ENCODE assay signal across 26 cellular contexts in genomic region chr2:168499500-168499899, GRCh38.
"Had no signal": no experiment of that assay in that cellular context is flagged by ENCODE, and none has a peak within 500 bp of the region (broad histone marks: within the 10 kb centered on the region; RNA-seq: fewer than 3 reads in every experiment).

No MANE protein-coding gene starts in this region.

- DNase-seq: activated B cell treated with CpG ODN at 0.5 μM for 24 hours; activated CD4-positive, alpha-beta memory T cell treated with anti-CD3 and anti-CD28 coated beads for 36 hours; activated CD4-positive, alpha-beta T cell treated with anti-CD3 and anti-CD28 coated beads for 1 hour; activated CD8-positive, alpha-beta memory T cell treated with anti-CD3 and anti-CD28 coated beads for 24 hours; activated gamma-delta T cell; activated naive CD4-positive, alpha-beta T cell treated with anti-CD3 and anti-CD28 coated beads for 36 hours; activated naive CD8-positive, alpha-beta T cell treated with anti-CD3 and anti-CD28 coated beads for 36 hours; activated T-cell treated with anti-CD3 and anti-CD28 coated beads, Interleukin-2, amount 50 U/mL, for 48 hours; cerebellar nuclear complex; Karpas-422; NCI-H1092 treated with DMSO at 0.1 percent for 48 hours; NCI-H1436; NCI-H1694 treated with DMSO at 0.1 percent for 48 hours; NCI-H2029 treated with DMSO at 0.1 percent for 48 hours; NCI-H345; NCI-H510A; NCI-H526 treated with DMSO at 0.1 percent for 48 hours; NCI-H82; SIG-M5; T-cell; T-helper 2 cell; T1000 had no signal

- FAIRE-seq: TTC549 had no signal

- H3K27ac Mint-ChIP-seq: activated B cell treated with CpG ODN at 0.5 μM for 24 hours; activated CD4-positive, alpha-beta memory T cell treated with anti-CD3 and anti-CD28 coated beads for 36 hours; activated CD4-positive, alpha-beta T cell treated with anti-CD3 and anti-CD28 coated beads, Interleukin-2, amount 10 ng/mL, durations not matched to agents 24 days and 14 days; activated naive CD4-positive, alpha-beta T cell treated with anti-CD3 and anti-CD28 coated beads for 36 hours; activated naive CD8-positive, alpha-beta T cell treated with anti-CD3 and anti-CD28 coated beads for 36 hours; activated T-helper 17 cell treated with anti-CD3 and anti-CD28 coated beads, Interleukin-2, amount 50 U/mL, for 72 hours; T-cell had no signal

- H3K27me3 Mint-ChIP-seq: activated B cell treated with CpG ODN at 0.5 μM for 24 hours; activated CD4-positive, alpha-beta memory T cell treated with anti-CD3 and anti-CD28 coated beads for 36 hours; activated CD4-positive, alpha-beta T cell treated with anti-CD3 and anti-CD28 coated beads, Interleukin-2, amount 10 ng/mL, durations not matched to agents 24 days and 14 days; activated naive CD8-positive, alpha-beta T cell treated with anti-CD3 and anti-CD28 coated beads for 36 hours; T-cell had no signal

- H3K27ac ChIP-seq: SK-N-MC had no signal

- ATAC-seq: activated T-helper 17 cell treated with anti-CD3 and anti-CD28 coated beads, Interleukin-2, amount 50 U/mL, for 72 hours; T-cell had no signal

- H3K4me3 Mint-ChIP-seq: activated B cell treated with CpG ODN at 0.5 μM for 24 hours; activated CD4-positive, alpha-beta memory T cell treated with anti-CD3 and anti-CD28 coated beads for 36 hours; activated CD4-positive, alpha-beta T cell treated with anti-CD3 and anti-CD28 coated beads, Interleukin-2, amount 10 ng/mL, durations not matched to agents 24 days and 14 days; activated naive CD4-positive, alpha-beta T cell treated with anti-CD3 and anti-CD28 coated beads for 36 hours; activated naive CD8-positive, alpha-beta T cell treated with anti-CD3 and anti-CD28 coated beads for 36 hours; activated T-helper 17 cell treated with anti-CD3 and anti-CD28 coated beads, Interleukin-2, amount 50 U/mL, for 72 hours; T-cell had no signal

- H3K4me3 ChIP-seq: SK-N-MC had no signal
